25 cellular contexts compared by ENCODE assay signal in genomic region chr10:43130756-43131155, GRCh38. TPM values are rescaled to one million over a fixed set of nuclear protein-coding genes. Genes with fewer than 3 reads are reported as not detected.
DNase-seq lines count a peak whose midpoint lies in the region; ATAC-seq, FAIRE-seq and TF ChIP-seq lines count a peak whose summit lies in the region.
"Had no signal": no experiment of that assay in that cellular context is flagged by ENCODE, and none has a peak within 500 bp of the region (broad histone marks: within the 10 kb centered on the region; RNA-seq: fewer than 3 reads in every experiment).

No MANE protein-coding gene starts in this region.

- H3K4me3 Mint-ChIP-seq in activated CD8-positive, alpha-beta T cell treated with anti-CD3 and anti-CD28 coated beads, Interleukin-2, amount 10 ng/mL, durations not matched to agents 7 days and 5 days, result no peak overlapping the region
- H3K4me3 Mint-ChIP-seq: activated naive CD8-positive, alpha-beta T cell treated with anti-CD3 and anti-CD28 coated beads, Interleukin-2, amount 10 ng/mL, durations not matched to agents 7 days and 5 days; activated T-cell treated with anti-CD3 and anti-CD28 coated beads, Interleukin-2, amount 50 U/mL, for 72 hours; CD4-positive, CD25-positive, alpha-beta regulatory T cell; GM23338; immature natural killer cell had no signal

- peak overlapping the region; percentile 22 for H3K4me2 ChIP-seq in keratinocyte (ENCODE audit: control insufficient read depth, extremely low read depth, insufficient read depth, low read depth, low read length)
- H3K4me2 ChIP-seq: GM23338 had no signal

- ATAC-seq in activated CD8-positive, alpha-beta T cell treated with anti-CD3 and anti-CD28 coated beads, Interleukin-2, amount 10 ng/mL, durations not matched to agents 7 days and 5 days, result no peak
- ATAC-seq in upper lobe of right lung, result peak; percentile 30
- ATAC-seq: activated T-cell treated with anti-CD3 and anti-CD28 coated beads, Interleukin-2, amount 50 U/mL, for 72 hours; body of pancreas; GM23338; heart left ventricle had no signal

- DNase-seq in activated effector memory CD4-positive, alpha-beta T cell treated with anti-CD3 and anti-CD28 coated beads, Interleukin-2, amount 50 U/mL, for 16 hours, result peak; percentile 61
- DNase-seq in activated effector memory CD4-positive, alpha-beta T cell treated with Interleukin-2 at 50 U/mL for 16 hours, result no peak
- peak; percentile 18 for DNase-seq in activated CD8-positive, alpha-beta T cell treated with anti-CD3 and anti-CD28 coated beads, Interleukin-2, amount 10 ng/mL, durations not matched to agents 7 days and 5 days
- DNase-seq in keratinocyte (ENCODE audit: low read depth, low spot score) (peak; percentile 92), upper lobe of right lung (peak; percentile 67), SIG-M5 treated with dmso at 0.1 percent for 504 hours (lab: John Stamatoyannopoulos, UW; ENCODE audit: unreplicated experiment) (no peak), lower leg skin (ENCODE audit: low spot score in 2 of 2) (no peak), cerebellar nuclear complex (lab: John Stamatoyannopoulos, UW) (no peak)
- DNase-seq: activated CD4-positive, alpha-beta T cell treated with anti-CD3 and anti-CD28 coated beads, Interleukin-2, amount 50 U/mL, for 48 hours; activated naive CD8-positive, alpha-beta T cell treated with anti-CD3 and anti-CD28 coated beads, Interleukin-2, amount 10 ng/mL, durations not matched to agents 7 days and 5 days; body of pancreas; CD4-positive, CD25-positive, alpha-beta regulatory T cell; DMS153; GDM1; immature natural killer cell; KG1; NCI-H187; NCI-H774; SJCRH30 had no signal

- H3K9me1 ChIP-seq in keratinocyte (ENCODE audit: control insufficient read depth, extremely low read depth, insufficient read depth, low read length), result no peaks in the 10 kb centered on the region

- H3K4me1 Mint-ChIP-seq in activated CD8-positive, alpha-beta T cell treated with anti-CD3 and anti-CD28 coated beads, Interleukin-2, amount 10 ng/mL, durations not matched to agents 7 days and 5 days (ENCODE audit: low read depth), result peaks cover 70% of the 10 kb centered on the region
- H3K4me1 Mint-ChIP-seq: GM23338 had no signal

- H3K27ac ChIP-seq in keratinocyte (ENCODE audit: control insufficient read depth, insufficient read depth, low read length) (peak overlapping the region; percentile 54), upper lobe of right lung (no peak overlapping the region)
- H3K27ac ChIP-seq: body of pancreas, heart left ventricle, SJCRH30, VCaP had no signal

- WGBS in lower leg skin, 2 donors, result 60% methylated on average over 18 of the region's 18 CpGs

- POLR2A ChIA-PET in activated CD8-positive, alpha-beta T cell treated with anti-CD3 and anti-CD28 coated beads, Interleukin-2, amount 10 ng/mL, durations not matched to agents 7 days and 5 days (lab: Charles Lee), result interaction anchor here (2.3 to 8.0 kb wide), 2 partner anchors 9 to 10 kb away, joined by 15 to 101 read pairs; partner anchors contain the start of gene CSGALNACT2

- H3K9me3 ChIP-seq in keratinocyte (ENCODE audit: control insufficient read depth, low read depth, low read length) (no peaks in the 10 kb centered on the region), upper lobe of right lung (no peaks in the 10 kb centered on the region)
- H3K9me3 ChIP-seq: body of pancreas, heart left ventricle, SJCRH30 had no signal

- peaks cover 4% of the 10 kb centered on the region for H3K36me3 Mint-ChIP-seq in activated CD8-positive, alpha-beta T cell treated with anti-CD3 and anti-CD28 coated beads, Interleukin-2, amount 10 ng/mL, durations not matched to agents 7 days and 5 days (ENCODE audit: low read depth)
- H3K36me3 Mint-ChIP-seq: CD4-positive, CD25-positive, alpha-beta regulatory T cell had no signal

- no peak for TF ChIP-seq CTCF in keratinocyte (optimal IDR thresholded peaks at IDR 0.05 in 1 of 3, IDR thresholded peaks at IDR 0.05 in 1 of 3, conservative IDR thresholded peaks at IDR 0.05 in 1 of 3; ENCODE audit: extremely low read depth in 1 of 3, insufficient read depth in 2 of 3, low read length in 3 of 3)
- no peak for TF ChIP-seq CTCF in upper lobe of right lung (IDR thresholded peaks at IDR 0.05)
- no peak for TF ChIP-seq CTCF in lower leg skin (IDR thresholded peaks at IDR 0.05)

- no peaks in the 10 kb centered on the region for H4K20me1 ChIP-seq in keratinocyte (ENCODE audit: control insufficient read depth, extremely low read depth, insufficient read depth, low read length)

- H3K27me3 Mint-ChIP-seq in activated CD8-positive, alpha-beta T cell treated with anti-CD3 and anti-CD28 coated beads, Interleukin-2, amount 10 ng/mL, durations not matched to agents 7 days and 5 days (ENCODE audit: low read depth), result no peaks in the 10 kb centered on the region
- H3K27me3 Mint-ChIP-seq: activated naive CD8-positive, alpha-beta T cell treated with anti-CD3 and anti-CD28 coated beads, Interleukin-2, amount 10 ng/mL, durations not matched to agents 7 days and 5 days; CD4-positive, CD25-positive, alpha-beta regulatory T cell had no signal

- no peaks in the 10 kb centered on the region for H3K27me3 ChIP-seq in keratinocyte (ENCODE audit: control insufficient read depth, extremely low read depth, insufficient read depth, low read length)
- no peaks in the 10 kb centered on the region for H3K27me3 ChIP-seq in upper lobe of right lung
- H3K27me3 ChIP-seq: body of pancreas, heart left ventricle, SJCRH30 had no signal

- intact Hi-C loops in upper lobe of right lung (cut with DNase I), result no loop called here
- intact Hi-C loops in lower leg skin (cut with DNase I; ENCODE audit: low total_unique reads), result no loop called here

- H3K4me3 ChIP-seq in keratinocyte (ENCODE audit: control insufficient read depth in 2 of 3, extremely low read depth in 1 of 3, insufficient read depth in 2 of 3, low read depth in 1 of 3, low read length in 3 of 3), result no peak overlapping the region
- H3K4me3 ChIP-seq in upper lobe of right lung, result no peak overlapping the region
- H3K4me3 ChIP-seq in lower leg skin (ENCODE audit: low read depth, poor library complexity, severe bottlenecking), result no peak overlapping the region
- H3K4me3 ChIP-seq: body of pancreas, GM23338, heart left ventricle, SJCRH30 had no signal

- no peak overlapping the region for H3K27ac Mint-ChIP-seq in activated CD8-positive, alpha-beta T cell treated with anti-CD3 and anti-CD28 coated beads, Interleukin-2, amount 10 ng/mL, durations not matched to agents 7 days and 5 days
- H3K27ac Mint-ChIP-seq: activated naive CD8-positive, alpha-beta T cell treated with anti-CD3 and anti-CD28 coated beads, Interleukin-2, amount 10 ng/mL, durations not matched to agents 7 days and 5 days; CD4-positive, CD25-positive, alpha-beta regulatory T cell; GM23338 had no signal

- peak overlapping the region; percentile 55 for H2AFZ ChIP-seq in keratinocyte (ENCODE audit: control insufficient read depth, low read length)
- H2AFZ ChIP-seq: GM23338 had no signal

- TF ChIP-seq POLR2A in lower leg skin (IDR thresholded peaks at IDR 0.05), result no peak

- no peaks in the 10 kb centered on the region for H3K36me3 ChIP-seq in keratinocyte (ENCODE audit: control insufficient read depth in 2 of 2, extremely low read depth in 1 of 2, insufficient read depth in 2 of 2, low read length in 2 of 2)
- H3K36me3 ChIP-seq in upper lobe of right lung, result no peaks in the 10 kb centered on the region
- H3K36me3 ChIP-seq: heart left ventricle, SJCRH30 had no signal

- peak; percentile 83 for FAIRE-seq in keratinocyte (lab: Jason Lieb, UNC)
- FAIRE-seq: colon had no signal

- no peaks in the 10 kb centered on the region for H3K9me3 Mint-ChIP-seq in activated CD8-positive, alpha-beta T cell treated with anti-CD3 and anti-CD28 coated beads, Interleukin-2, amount 10 ng/mL, durations not matched to agents 7 days and 5 days (ENCODE audit: insufficient read depth)
- H3K9me3 Mint-ChIP-seq: activated naive CD8-positive, alpha-beta T cell treated with anti-CD3 and anti-CD28 coated beads, Interleukin-2, amount 10 ng/mL, durations not matched to agents 7 days and 5 days; activated T-cell treated with anti-CD3 and anti-CD28 coated beads, Interleukin-2, amount 50 U/mL, for 72 hours; CD4-positive, CD25-positive, alpha-beta regulatory T cell; GM23338; immature natural killer cell had no signal

- dilution Hi-C loops in keratinocyte (cut with MboI; ENCODE audit: extremely low pct_ligation_motif_present, low sequenced_read_pairs), result no loop called here

- CTCF ChIA-PET in activated CD8-positive, alpha-beta T cell treated with anti-CD3 and anti-CD28 coated beads, Interleukin-2, amount 10 ng/mL, durations not matched to agents 7 days and 5 days (lab: Charles Lee), result interaction anchor here (1.2 kb wide), 1 partner anchor 10 kb away, joined by 4 read pairs; no protein-coding TSS in a partner anchor

- H3K9ac ChIP-seq in keratinocyte (ENCODE audit: control insufficient read depth, extremely low read depth, insufficient read depth, low read length), result peak overlapping the region; percentile 24

- no peaks in the 10 kb centered on the region for H3K79me2 ChIP-seq in keratinocyte (ENCODE audit: control insufficient read depth, insufficient read depth, low read length)

- H3K4me1 ChIP-seq in keratinocyte (ENCODE audit: control insufficient read depth, extremely low read depth, insufficient read depth, low read length) (peaks cover 27% of the 10 kb centered on the region), upper lobe of right lung (no peaks in the 10 kb centered on the region)
- H3K4me1 ChIP-seq: body of pancreas had no signal

RNA-seq across cellular contexts. Expression of gene CSGALNACT2, which starts 7.5 kb away (rescaled TPM):
- 10 to 100 TPM; 29.2 to 30.4 TPM for total RNA-seq in activated CD8-positive, alpha-beta T cell treated with anti-CD3 and anti-CD28 coated beads, Interleukin-2, amount 10 ng/mL, durations not matched to agents 7 days and 5 days
- polyA plus RNA-seq in keratinocyte, result 12.0 to 19.7 TPM (median 16.2 TPM) in 3 replicates
- polyA plus RNA-seq in keratinocyte (2011; ENCODE audit: low read depth), result 15.8 TPM
- polyA plus RNA-seq in keratinocyte (2011; cell fraction: cytosol; rRNA removed), result 11.3 and 17.7 TPM in 2 replicates
- 23.4 and 30.8 TPM in 2 replicates for polyA plus RNA-seq in keratinocyte (2011; cell fraction: nucleus; rRNA removed)
- polyA plus RNA-seq in keratinocyte (2012; ENCODE audit: low replicate concordance), result 10.6 and 12.4 TPM in 2 replicates
- 5.7 to 13.6 TPM (median 7.1 TPM) in 3 replicates for polyA minus RNA-seq in keratinocyte
- polyA minus RNA-seq in keratinocyte (2011; cell fraction: cytosol; rRNA and poly(A)+ RNA removed), result 10.2 TPM
- polyA minus RNA-seq in keratinocyte (2011; cell fraction: nucleus; rRNA and poly(A)+ RNA removed), result 7.7 and 17.0 TPM in 2 replicates
- total RNA-seq in upper lobe of right lung (40.8 TPM), lower leg skin (10 to 100 TPM; 12.9 to 16.7 (median 15.4) TPM)

RNA-seq across cellular contexts. Expression of gene RET, which starts 53.9 kb away (rescaled TPM):
- total RNA-seq in activated CD8-positive, alpha-beta T cell treated with anti-CD3 and anti-CD28 coated beads, Interleukin-2, amount 10 ng/mL, durations not matched to agents 7 days and 5 days, result under 1 TPM; 0.13 to 0.34 TPM
- 0.21 to 0.63 TPM (median 0.41 TPM) in 3 replicates for polyA plus RNA-seq in keratinocyte
- polyA plus RNA-seq in keratinocyte (2011; ENCODE audit: low read depth), result 0.35 TPM
- 0.23 and 0.28 TPM in 2 replicates for polyA plus RNA-seq in keratinocyte (2011; cell fraction: cytosol; rRNA removed)
- 1.0 and 1.1 TPM in 2 replicates for polyA plus RNA-seq in keratinocyte (2011; cell fraction: nucleus; rRNA removed)
- polyA plus RNA-seq in keratinocyte (2012; ENCODE audit: low replicate concordance), result 0.31 and 0.94 TPM in 2 replicates
- polyA minus RNA-seq in keratinocyte, result 0.19 to 2.1 TPM (median 0.26 TPM) in 3 replicates
- 2.1 TPM for polyA minus RNA-seq in keratinocyte (2011; cell fraction: cytosol; rRNA and poly(A)+ RNA removed)
- polyA minus RNA-seq in keratinocyte (2011; cell fraction: nucleus; rRNA and poly(A)+ RNA removed), result 0.47 and 1.2 TPM in 2 replicates
- total RNA-seq in upper lobe of right lung (1.0 TPM), lower leg skin (1 to 10 TPM in 2 of 4 donors, under 1 TPM in 2; 0.04 to 1.3 (median 0.87) TPM)
- total RNA-seq: HT-29 had no signal
- polyA plus RNA-seq: CD4-positive, CD25-positive, alpha-beta regulatory T cell had no signal

Comparison
In these comparisons a context has a peak if more than half of its experiments do, and no peak if none do; other contexts are left out.
1. DNase-seq: peak in activated effector memory CD4-positive, alpha-beta T cell treated with anti-CD3 and anti-CD28 coated beads, Interleukin-2, amount 50 U/mL, for 16 hours (single experiment), activated CD8-positive, alpha-beta T cell treated with anti-CD3 and anti-CD28 coated beads, Interleukin-2, amount 10 ng/mL, durations not matched to agents 7 days and 5 days (single experiment), keratinocyte (single experiment) and upper lobe of right lung (single experiment); none in activated effector memory CD4-positive, alpha-beta T cell treated with Interleukin-2 at 50 U/mL for 16 hours (single experiment), SIG-M5 treated with dmso at 0.1 percent for 504 hours (single experiment), lower leg skin (0 of 2) and cerebellar nuclear complex (0 of 2).